Comparison of ENCODE assay signal across 10 cellular contexts in genomic region chr1:112840631-112841624, GRCh38.
DNase-seq lines count a peak whose midpoint lies in the region; ATAC-seq and TF ChIP-seq lines count a peak whose summit lies in the region.
"Had no signal": no experiment of that assay in that cellular context is flagged by ENCODE, and none has a peak within 500 bp of the region (broad histone marks: within the 10 kb centered on the region; RNA-seq: fewer than 3 reads in every experiment).

No MANE protein-coding gene starts in this region.

- peaks cover 5% of the 10 kb centered on the region for H3K9me3 Mint-ChIP-seq in nephron progenitor cell

- H3K27me3 Mint-ChIP-seq in nephron progenitor cell (ENCODE audit: low read depth, poor library complexity), result no peaks in the 10 kb centered on the region

- peaks cover 22% of the 10 kb centered on the region for H3K4me1 Mint-ChIP-seq in nephron progenitor cell

- H3K36me3 Mint-ChIP-seq in nephron progenitor cell (ENCODE audit: low read depth), result no peaks in the 10 kb centered on the region
- H3K36me3 Mint-ChIP-seq: activated naive CD8-positive, alpha-beta T cell had no signal

- no peak for TF ChIP-seq CTCF in nephron progenitor cell (IDR thresholded peaks at IDR 0.05)

- H3K4me3 Mint-ChIP-seq in nephron progenitor cell, result no peak overlapping the region
- H3K4me3 Mint-ChIP-seq: activated naive CD8-positive, alpha-beta T cell had no signal

- peak; percentile 3 for DNase-seq in NK-92 treated with Interleukin-12 subunit alpha and Interleukin-12 subunit beta, amount 100 ng/mL, for 24 hours (lab: John Stamatoyannopoulos, UW)
- DNase-seq in NK-92 (lab: John Stamatoyannopoulos, UW; ENCODE audit: unreplicated experiment), result no peak
- DNase-seq in RPMI8226, result peak; percentile 5
- no peak for DNase-seq in nephron progenitor cell
- no peak for DNase-seq in hepatic stellate cell (ENCODE audit: low spot score)
- DNase-seq in activated CD4-positive, CD25-positive, alpha-beta regulatory T cell treated with anti-CD3 and anti-CD28 coated beads, Interleukin-2, amount 50 U/mL, for 72 hours, result no peak

- peak overlapping the region; percentile 70 for H3K27ac Mint-ChIP-seq in nephron progenitor cell
- H3K27ac Mint-ChIP-seq: activated naive CD8-positive, alpha-beta T cell had no signal

- ATAC-seq in HG03175 (IDR thresholded peaks at IDR 0.05; ENCODE audit: unreplicated experiment) (peak; percentile 57), GM19035 (IDR thresholded peaks at IDR 0.05; ENCODE audit: unreplicated experiment) (no peak)
- ATAC-seq: A549 had no signal

Comparison
In these comparisons a context has a peak if more than half of its experiments do, and no peak if none do; other contexts are left out.
1. DNase-seq: peak in NK-92 treated with Interleukin-12 subunit alpha and Interleukin-12 subunit beta, amount 100 ng/mL, for 24 hours (single experiment) and RPMI8226 (single experiment); none in NK-92 (single experiment), nephron progenitor cell (single experiment), hepatic stellate cell (single experiment) and activated CD4-positive, CD25-positive, alpha-beta regulatory T cell treated with anti-CD3 and anti-CD28 coated beads, Interleukin-2, amount 50 U/mL, for 72 hours (single experiment).